ENCODE assay signal across 15 cellular contexts in genomic region chr14:55614304-55614703, GRCh38. TPM values are rescaled to one million over a fixed set of nuclear protein-coding genes. Genes with fewer than 3 reads are reported as not detected.
A peak's percentile ranks its signal among the peaks of the same experiment; 100 is the strongest.
DNase-seq lines count a peak whose midpoint lies in the region; ATAC-seq and TF ChIP-seq lines count a peak whose summit lies in the region.
"Had no signal": no experiment of that assay in that cellular context is flagged by ENCODE, and none has a peak within 500 bp of the region (broad histone marks: within the 10 kb centered on the region; RNA-seq: fewer than 3 reads in every experiment).

No MANE protein-coding gene starts in this region.

- no peak overlapping the region for H3K27ac ChIP-seq in endodermal cell (ENCODE audit: low read depth, low read length)
- H3K27ac ChIP-seq in body of pancreas = no peak overlapping the region
- H3K27ac ChIP-seq: HL-60 had no signal

- H3K4me1 ChIP-seq in endodermal cell (ENCODE audit: control insufficient read depth, insufficient read depth, low read length) = no peaks in the 10 kb centered on the region
- peaks cover 8% of the 10 kb centered on the region for H3K4me1 ChIP-seq in body of pancreas

- H3K36me3 Mint-ChIP-seq in natural killer cell = peaks cover 15% of the 10 kb centered on the region
- peaks cover 40% of the 10 kb centered on the region for H3K36me3 Mint-ChIP-seq in natural killer cell treated with Interleukin-12 subunit alpha and Interleukin-12 subunit beta and Interleukin-15 and Interleukin-18, amount 100 ng/mL, for 72 hours
- H3K36me3 Mint-ChIP-seq in endodermal cell (ENCODE audit: low read depth) = peaks cover 72% of the 10 kb centered on the region

- H3K4me3 ChIP-seq in NB4 (ENCODE audit: low read depth, low read length) (no peak overlapping the region), endodermal cell (ENCODE audit: low read length) (no peak overlapping the region), body of pancreas (no peak overlapping the region)

- ATAC-seq in natural killer cell (no peak), body of pancreas (no peak)
- no peak for ATAC-seq in natural killer cell treated with Interleukin-12 subunit alpha and Interleukin-12 subunit beta and Interleukin-15 and Interleukin-18, amount 100 ng/mL, for 72 hours

- WGBS in endodermal cell (ENCODE audit: insufficient coverage in 1 of 2, insufficient read length in 1 of 2), 2 experiments = 93 to 100% methylated on average over 2 of the region's 2 CpGs
- 88 to 96% methylated on average over 2 of the region's 2 CpGs for WGBS in body of pancreas, 2 donors

- peak overlapping the region; percentile 37 to 64 for H3K27ac Mint-ChIP-seq in natural killer cell
- no peak overlapping the region for H3K27ac Mint-ChIP-seq in natural killer cell treated with Interleukin-12 subunit alpha and Interleukin-12 subunit beta and Interleukin-15 and Interleukin-18, amount 100 ng/mL, for 72 hours
- peak overlapping the region; percentile 3 for H3K27ac Mint-ChIP-seq in endodermal cell
- H3K27ac Mint-ChIP-seq: B cell; CD4-positive, alpha-beta T cell; HFFc6 had no signal

- no peak overlapping the region for H3K9ac ChIP-seq in endodermal cell (ENCODE audit: extremely low read depth, low read length, poor library complexity, severe bottlenecking)

- H3K36me3 ChIP-seq in endodermal cell (ENCODE audit: control insufficient read depth, insufficient read depth, low read length) = peaks cover 74% of the 10 kb centered on the region
- peaks cover under 1 to 4% of the 10 kb centered on the region in 2 donors for H3K36me3 ChIP-seq in body of pancreas (replicated peaks in 1 of 2; ENCODE audit: insufficient read depth in 1 of 2, low read depth in 2 of 2)

- H3K9me3 ChIP-seq in endodermal cell (ENCODE audit: control insufficient read depth, low read length) = peaks cover 22% of the 10 kb centered on the region
- H3K9me3 ChIP-seq in body of pancreas = no peaks in the 10 kb centered on the region

- intact Hi-C loops in natural killer cell (cut with micrococcal nuclease) = no loop called here
- intact Hi-C loops in body of pancreas (cut with DNase I) = no loop called here

- TF ChIP-seq POLR2A in NB4 (IDR thresholded peaks at IDR 0.05; ENCODE audit: extremely low read depth, insufficient read length) = no peak
- no peak for TF ChIP-seq POLR2A in body of pancreas (IDR thresholded peaks at IDR 0.05)

- no peaks in the 10 kb centered on the region for H3K27me3 Mint-ChIP-seq in natural killer cell (ENCODE audit: low read depth in 2 of 2)
- H3K27me3 Mint-ChIP-seq in natural killer cell treated with Interleukin-12 subunit alpha and Interleukin-12 subunit beta and Interleukin-15 and Interleukin-18, amount 100 ng/mL, for 72 hours = no peaks in the 10 kb centered on the region
- no peaks in the 10 kb centered on the region for H3K27me3 Mint-ChIP-seq in endodermal cell (ENCODE audit: insufficient read depth)
- H3K27me3 Mint-ChIP-seq: B cell; CD4-positive, alpha-beta T cell had no signal

- no peak for TF ChIP-seq CTCF in natural killer cell (IDR thresholded peaks at IDR 0.05)
- no peak for TF ChIP-seq CTCF in NB4 (IDR thresholded peaks at IDR 0.05; ENCODE audit: low read depth, low read length)
- no peak for TF ChIP-seq CTCF in endodermal cell (conservative IDR thresholded peaks at IDR 0.05)
- TF ChIP-seq CTCF in body of pancreas (IDR thresholded peaks at IDR 0.05) = no peak

- DNase-seq in natural killer cell = no peak
- no peak for DNase-seq in natural killer cell treated with Interleukin-12 subunit alpha and Interleukin-12 subunit beta and Interleukin-15 and Interleukin-18, amount 100 ng/mL, for 72 hours (ENCODE audit: low spot score)
- peak; percentile 14 for DNase-seq in NB4 (ENCODE audit: low read depth)
- DNase-seq in endodermal cell = no peak
- DNase-seq in medulla oblongata (ENCODE audit: extremely low spot score) = no peak
- DNase-seq in NCI-H2081 (lab: John Stamatoyannopoulos, UW) = no peak
- no peak for DNase-seq in body of pancreas
- DNase-seq: C1 segment of cervical spinal cord; CD4-positive, alpha-beta T cell; DMS79 treated with DMSO at 0.1 percent for 48 hours; EL; HCEC 1CT; HFFc6 had no signal

- H3K9me3 Mint-ChIP-seq in natural killer cell (no peaks in the 10 kb centered on the region), endodermal cell (peaks cover 15% of the 10 kb centered on the region)
- no peaks in the 10 kb centered on the region for H3K9me3 Mint-ChIP-seq in natural killer cell treated with Interleukin-12 subunit alpha and Interleukin-12 subunit beta and Interleukin-15 and Interleukin-18, amount 100 ng/mL, for 72 hours
- H3K9me3 Mint-ChIP-seq: CD4-positive, alpha-beta T cell; HFFc6 had no signal

- H3K27me3 ChIP-seq in endodermal cell (ENCODE audit: control insufficient read depth, insufficient read depth, low read length, poor library complexity, severe bottlenecking) (no peaks in the 10 kb centered on the region), body of pancreas (no peaks in the 10 kb centered on the region)

- H3K4me1 Mint-ChIP-seq in natural killer cell (peaks cover 35 to 47% of the 10 kb centered on the region in 2 donors), endodermal cell (peaks cover 25% of the 10 kb centered on the region)
- peaks cover 19 to 24% of the 10 kb centered on the region in 2 donors for H3K4me1 Mint-ChIP-seq in natural killer cell treated with Interleukin-12 subunit alpha and Interleukin-12 subunit beta and Interleukin-15 and Interleukin-18, amount 100 ng/mL, for 72 hours (ENCODE audit: low read depth in 2 of 2)

- H3K4me3 Mint-ChIP-seq in natural killer cell (no peak overlapping the region), endodermal cell (no peak overlapping the region)
- H3K4me3 Mint-ChIP-seq in natural killer cell treated with Interleukin-12 subunit alpha and Interleukin-12 subunit beta and Interleukin-15 and Interleukin-18, amount 100 ng/mL, for 72 hours = no peak overlapping the region
- H3K4me3 Mint-ChIP-seq: B cell; CD4-positive, alpha-beta T cell; HFFc6 had no signal

RNA-seq across cellular contexts. Expression of gene KTN1, which starts 34.3 kb away (rescaled TPM):
- total RNA-seq in natural killer cell (10 to 100 TPM; 63.1 to 96.7 (median 72.8) TPM), endodermal cell (100 to 1,000 TPM; 215 to 239 TPM), body of pancreas (10 to 100 TPM; 57.0 to 91.8 TPM)
- 100 to 1,000 TPM; 109 to 112 TPM for total RNA-seq in natural killer cell treated with Interleukin-12 subunit alpha and Interleukin-12 subunit beta and Interleukin-15 and Interleukin-18, amount 100 ng/mL, for 72 hours
- polyA plus RNA-seq in endodermal cell (2013, experiment 1 of 2) = 109 TPM
- polyA plus RNA-seq in endodermal cell (2013, experiment 2 of 2) = 125 TPM

Comparison
In these comparisons a context has a peak if more than half of its experiments do, and no peak if none do; other contexts are left out.
1. H3K27ac Mint-ChIP-seq: peak in natural killer cell (2 of 2) and endodermal cell (single experiment); none in natural killer cell treated with Interleukin-12 subunit alpha and Interleukin-12 subunit beta and Interleukin-15 and Interleukin-18, amount 100 ng/mL, for 72 hours (0 of 2).